Comparison of ENCODE assay signal across 1 cellular context in the genomic region with DNA sequence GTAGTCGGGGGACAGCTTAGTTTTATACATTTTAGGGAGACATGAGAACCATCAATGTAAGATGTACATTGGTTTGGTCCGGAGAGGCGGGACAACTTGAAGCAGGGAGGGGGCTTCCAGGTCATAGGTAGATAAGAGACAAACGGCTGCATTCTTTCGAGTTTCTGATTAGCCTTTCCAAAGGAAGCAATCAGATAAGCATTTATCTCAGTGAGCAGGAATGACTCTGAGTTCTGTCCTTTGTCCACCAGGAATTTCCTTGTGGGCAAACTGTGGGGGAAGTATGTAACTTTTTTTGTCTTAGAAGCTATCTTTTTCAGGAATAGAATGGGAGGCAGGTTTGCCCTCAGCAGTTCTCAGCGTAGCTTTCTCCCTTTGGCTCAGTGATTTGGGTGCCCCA.
TF ChIP-seq lines count a peak whose summit lies in the region.

No MANE protein-coding gene starts in this region.

TF ChIP-seq in GM12878, 131 proteins besides CTCF, POLR2A, EP300 and RAD21:
- TF ChIP-seq KAT2A (conservative IDR thresholded peaks at IDR 0.05; ENCODE audit: control insufficient read depth, low read depth, low read length): no peak
